8 cellular contexts compared by ENCODE assay signal in genomic region chr15:63504247-63504978, GRCh38. TPM values are rescaled to one million over a fixed set of nuclear protein-coding genes. Genes with fewer than 3 reads are reported as not detected.
DNase-seq lines count a peak whose midpoint lies in the region; ATAC-seq and FAIRE-seq lines count a peak whose summit lies in the region.

USP3 (plus strand) TSS chr15:63504593; CDS start chr15:63504740, 147 bp downstream.

- H3K79me2 ChIP-seq in mesendoderm (ENCODE audit: control insufficient read depth, insufficient read depth, low read length): peaks cover 19% of the 10 kb centered on the region

- H3K4me3 ChIP-seq in mesendoderm (ENCODE audit: low read length): peak within 1 kb of the TSS; percentile 94

- peaks cover 21% of the 10 kb centered on the region for H3K36me3 Mint-ChIP-seq in effector memory CD8-positive, alpha-beta T cell (ENCODE audit: insufficient read depth)

- H3K27ac Mint-ChIP-seq in effector memory CD8-positive, alpha-beta T cell: peak within 1 kb of the TSS; percentile 95 to 100

- H2BK15ac ChIP-seq in mesendoderm (replicated peaks; ENCODE audit: low read depth): no peak within 1 kb of the TSS

- peaks cover 70 to 77% of the 10 kb centered on the region in 2 donors for H3K4me1 Mint-ChIP-seq in effector memory CD8-positive, alpha-beta T cell (ENCODE audit: low read depth in 2 of 2)

- peak within 1 kb of the TSS; percentile 76 for H3K4me2 ChIP-seq in mesendoderm (ENCODE audit: low read length)

- H3K79me1 ChIP-seq in mesendoderm (ENCODE audit: low read length): peaks cover 12% of the 10 kb centered on the region

- peak within 1 kb of the TSS; percentile 86 for H2BK5ac ChIP-seq in mesendoderm (ENCODE audit: low read length)

- peak; percentile 64 for DNase-seq in COLO829 (ENCODE audit: low spot score)
- DNase-seq in HTR-8/SVneo (ENCODE audit: insufficient read length, low spot score): peak; percentile 75
- peak; percentile 87 for DNase-seq in NOMO-1 treated with dmso at 0.1 percent for 144 hours (lab: John Stamatoyannopoulos, UW; ENCODE audit: unreplicated experiment)
- DNase-seq in activated CD8-positive, alpha-beta memory T cell treated with anti-CD3 and anti-CD28 coated beads for 48 hours (ENCODE audit: low read depth in 2 of 3, low spot score in 2 of 3): peak; percentile 92 to 94 (median 93)
- peak; percentile 88 to 97 (median 92) for DNase-seq in effector memory CD8-positive, alpha-beta T cell
- peak; percentile 97 for DNase-seq in mesendoderm
- DNase-seq in stimulated activated CD8-positive, alpha-beta memory T cell treated with anti-CD3 and anti-CD28 coated beads, Interleukin-12 subunit alpha, Interleukin-12 subunit beta, amount 100 ng/mL, for 4 hours (ENCODE audit: low read depth): peak; percentile 94

- peak within 1 kb of the TSS; percentile 81 for H3K27ac ChIP-seq in mesendoderm (ENCODE audit: low read depth, low read length)

- H3K4ac ChIP-seq in mesendoderm (ENCODE audit: low read depth, low read length): peak within 1 kb of the TSS; percentile 87

- peaks cover 15% of the 10 kb centered on the region for H3K4me1 ChIP-seq in mesendoderm (ENCODE audit: control insufficient read depth, low read depth, low read length)

- H3K23ac ChIP-seq in mesendoderm (ENCODE audit: low read length): peak within 1 kb of the TSS; percentile 95

- peak within 1 kb of the TSS; percentile 99 for H3K56ac ChIP-seq in mesendoderm (ENCODE audit: low read length)

- H2BK120ac ChIP-seq in mesendoderm (ENCODE audit: low read depth, low read length): peak within 1 kb of the TSS; percentile 34

- peak within 1 kb of the TSS; percentile 98 for H3K9ac ChIP-seq in mesendoderm (ENCODE audit: low read length)

- peaks cover 3% of the 10 kb centered on the region for H3K27me3 ChIP-seq in mesendoderm (ENCODE audit: insufficient read depth, low read length, poor library complexity)

- ATAC-seq in GM21360 (IDR thresholded peaks at IDR 0.05; ENCODE audit: unreplicated experiment): peak; percentile 52
- ATAC-seq in effector memory CD8-positive, alpha-beta T cell (replicated peaks): peak; percentile 62

- H3K27me3 Mint-ChIP-seq in effector memory CD8-positive, alpha-beta T cell: no peaks in the 10 kb centered on the region

- no peaks in the 10 kb centered on the region for H3K36me3 ChIP-seq in mesendoderm (ENCODE audit: control insufficient read depth, insufficient read depth, low read length)

- H3K9me3 Mint-ChIP-seq in effector memory CD8-positive, alpha-beta T cell: no peaks in the 10 kb centered on the region

- H2AK5ac ChIP-seq in mesendoderm (ENCODE audit: low read length): no peak within 1 kb of the TSS

- FAIRE-seq in HTR-8/SVneo (lab: Jason Lieb, UNC): no peak

- WGBS in mesendoderm (ENCODE audit: extremely low coverage, insufficient coverage, low lambda C conversion rate): no CpG with 5 or more reads among the region's 88 CpGs

- no peak within 1 kb of the TSS for H4K8ac ChIP-seq in mesendoderm (ENCODE audit: low read depth, low read length)

- no peak within 1 kb of the TSS for H4K5ac ChIP-seq in mesendoderm (ENCODE audit: low read length)

- H3K18ac ChIP-seq in mesendoderm (ENCODE audit: low read length): peak within 1 kb of the TSS; percentile 92

- peak within 1 kb of the TSS; percentile 92 to 94 for H3K4me3 Mint-ChIP-seq in effector memory CD8-positive, alpha-beta T cell

RNA-seq across cellular contexts. Expression of gene USP3, which starts in this region (rescaled TPM):
- polyA plus RNA-seq in mesendoderm (2013, experiment 1 of 2): 10.3 TPM
- polyA plus RNA-seq in mesendoderm (2013, experiment 2 of 2): 9.1 TPM

Comparison
In these comparisons a context has a peak if more than half of its experiments do, and no peak if none do; other contexts are left out.
1. Peak in every context shown above with its lines: DNase-seq, ATAC-seq, H3K4me3 ChIP-seq and H3K27ac ChIP-seq.